Comparison of ENCODE assay signal across 26 cellular contexts in genomic region chr4:8920969-8921368, GRCh38. TPM values are rescaled to one million over a fixed set of nuclear protein-coding genes. Genes with fewer than 3 reads are reported as not detected.
DNase-seq lines count a peak whose midpoint lies in the region; ATAC-seq and TF ChIP-seq lines count a peak whose summit lies in the region.
"Had no signal": no experiment of that assay in that cellular context is flagged by ENCODE, and none has a peak within 500 bp of the region (broad histone marks: within the 10 kb centered on the region; RNA-seq: fewer than 3 reads in every experiment).

No MANE protein-coding gene starts in this region.

- peaks cover 1 to 7% of the 10 kb centered on the region in 2 donors for H3K9me3 Mint-ChIP-seq in activated T-cell treated with anti-CD3 and anti-CD28 coated beads, Interleukin-2, amount 50 U/mL, for 72 hours

- no peaks in the 10 kb centered on the region for H3K4me1 Mint-ChIP-seq in activated T-cell treated with anti-CD3 and anti-CD28 coated beads, Interleukin-2, amount 50 U/mL, for 72 hours (ENCODE audit: low read depth)
- H3K4me1 Mint-ChIP-seq: stimulated activated memory B cell treated with anti-CD40 and anti-IgM and Interleukin-4, amounts not matched to agents 10 μg/mL and 1 μg/mL and 100 μg/mL, for 72 hours had no signal

- H3K4me3 ChIP-seq in WERI-Rb-1 (ENCODE audit: low read depth, low read length) = no peak overlapping the region
- H3K4me3 ChIP-seq: psoas muscle had no signal

- H3K27me3 ChIP-seq in WERI-Rb-1 (ENCODE audit: insufficient read depth, low read depth, severe bottlenecking) = peaks cover 68% of the 10 kb centered on the region

- H3K9me3 ChIP-seq in WERI-Rb-1 (ENCODE audit: severe bottlenecking) = peaks cover 15% of the 10 kb centered on the region

- peak; percentile 3 to 7 for DNase-seq in activated T-cell treated with anti-CD3 and anti-CD28 coated beads, Interleukin-2, amount 50 U/mL, for 48 hours
- no peak for DNase-seq in activated T-cell treated with anti-CD3 and anti-CD28 coated beads, Interleukin-2, amount 50 U/mL, for 72 hours
- DNase-seq in HEK293T (ENCODE audit: extremely low spot score) (peak; percentile 3), islet precursor cell (peak; percentile 45), WERI-Rb-1 (no peak), NCI-H128 (lab: John Stamatoyannopoulos, UW; ENCODE audit: unreplicated experiment) (no peak)
- DNase-seq in stimulated activated CD8-positive, alpha-beta memory T cell treated with anti-CD3 and anti-CD28 coated beads, Interleukin-4, amount 100 ng/mL, for 48 hours = peak; percentile 2
- no peak for DNase-seq in stimulated activated naive CD8-positive, alpha-beta T cell treated with anti-CD3 and anti-CD28 coated beads, Interleukin-15, Interleukin-2, amounts not matched to agents 100 U/mL and 50 U/mL, for 24 hours
- DNase-seq: activated CD4-positive, alpha-beta T cell treated with anti-CD3 and anti-CD28 coated beads for 4 hours; amygdala; CD4-positive, alpha-beta memory T cell; GOT3; left ventricle myocardium superior; NCI-H146; NCI-H2107; NCI-H345; NCI-H748 treated with DMSO at 0.1 percent for 48 hours; psoas muscle; SHP77 treated with DMSO at 0.1 percent for 48 hours had no signal

- peaks cover 0 to 5% of the 10 kb centered on the region in 2 donors for H3K36me3 Mint-ChIP-seq in activated T-cell treated with anti-CD3 and anti-CD28 coated beads, Interleukin-2, amount 50 U/mL, for 72 hours (ENCODE audit: insufficient read depth in 2 of 2)
- H3K36me3 Mint-ChIP-seq: CD4-positive, alpha-beta memory T cell; IgD-negative memory B cell; stimulated activated memory B cell treated with anti-CD40 and anti-IgM and Interleukin-4, amounts not matched to agents 10 μg/mL and 1 μg/mL and 100 μg/mL, for 72 hours had no signal

- no peak overlapping the region for H3K27ac ChIP-seq in WERI-Rb-1
- H3K27ac ChIP-seq: psoas muscle had no signal

- H3K36me3 ChIP-seq in WERI-Rb-1 = no peaks in the 10 kb centered on the region

- POLR2A ChIA-PET in HEK293T (lab: Yijun Ruan, JAX) = no interaction called here

- no peak overlapping the region for H3K27ac Mint-ChIP-seq in activated T-cell treated with anti-CD3 and anti-CD28 coated beads, Interleukin-2, amount 50 U/mL, for 72 hours
- H3K27ac Mint-ChIP-seq: activated naive CD4-positive, alpha-beta T cell treated with anti-CD3 and anti-CD28 coated beads, Interleukin-2, amount 50 U/mL, for 24 hours; activated T-helper 1 cell treated with anti-CD3 and anti-CD28 coated beads, Interleukin-12 subunit alpha, Interleukin-12 subunit beta, Interleukin-2, Interleukin-4 antibody, amounts not matched to agents 30 ng/mL and 10 ng/mL and 1 ng/mL, durations not matched to agents 14 hours and 24 hours and 36 hours; CD4-positive, alpha-beta memory T cell; IgD-negative memory B cell; stimulated activated memory B cell treated with anti-CD40 and anti-IgM and Interleukin-4, amounts not matched to agents 10 μg/mL and 1 μg/mL and 100 μg/mL, for 72 hours; T-helper 2 cell treated with Interferon-gamma antibody and Interleukin-4, amounts not matched to agents 5 μg/mL and 100 μg/mL, for 36 hours had no signal

- no peak for ATAC-seq in activated T-cell treated with anti-CD3 and anti-CD28 coated beads, Interleukin-2, amount 50 U/mL, for 72 hours (replicated peaks in 1 of 2)
- ATAC-seq in stimulated activated naive CD8-positive, alpha-beta T cell treated with anti-CD3 and anti-CD28 coated beads, Interleukin-15, Interleukin-2, amounts not matched to agents 100 U/mL and 50 U/mL, for 24 hours = no peak
- ATAC-seq: left ventricle myocardium superior; Panc1; psoas muscle; stimulated activated memory B cell treated with anti-CD40 and anti-IgM and Interleukin-4, amounts not matched to agents 10 μg/mL and 1 μg/mL and 100 μg/mL, for 72 hours had no signal

- H3K4me3 Mint-ChIP-seq in activated T-cell treated with anti-CD3 and anti-CD28 coated beads, Interleukin-2, amount 50 U/mL, for 72 hours = no peak overlapping the region
- H3K4me3 Mint-ChIP-seq: activated naive CD4-positive, alpha-beta T cell treated with anti-CD3 and anti-CD28 coated beads, Interleukin-2, amount 50 U/mL, for 24 hours; activated T-helper 1 cell treated with anti-CD3 and anti-CD28 coated beads, Interleukin-12 subunit alpha, Interleukin-12 subunit beta, Interleukin-2, Interleukin-4 antibody, amounts not matched to agents 30 ng/mL and 10 ng/mL and 1 ng/mL, durations not matched to agents 14 hours and 24 hours and 36 hours; CD4-positive, alpha-beta memory T cell; stimulated activated memory B cell treated with anti-CD40 and anti-IgM and Interleukin-4, amounts not matched to agents 10 μg/mL and 1 μg/mL and 100 μg/mL, for 72 hours; T-helper 2 cell treated with Interferon-gamma antibody and Interleukin-4, amounts not matched to agents 5 μg/mL and 100 μg/mL, for 36 hours had no signal

- CTCF ChIA-PET in HEK293T (lab: Yijun Ruan, JAX) = interaction anchor here (0.7 kb wide), 1 partner anchor 192 kb away, joined by 3 read pairs; no protein-coding TSS in a partner anchor

- TF ChIP-seq CTCF in WERI-Rb-1 (IDR thresholded peaks at IDR 0.05; ENCODE audit: low read depth, low read length) = no peak

- peaks cover 14% of the 10 kb centered on the region for H3K27me3 Mint-ChIP-seq in activated T-cell treated with anti-CD3 and anti-CD28 coated beads, Interleukin-2, amount 50 U/mL, for 72 hours (ENCODE audit: low read depth)

TF ChIP-seq in HEK293T, 16 proteins besides CTCF, POLR2A, EP300 and RAD21:
- TF ChIP-seq LEF1 (IDR thresholded peaks at IDR 0.05; ENCODE audit: borderline replicate concordance) (no peak), CTBP1 (IDR thresholded peaks at IDR 0.05; ENCODE audit: borderline replicate concordance) (no peak), BHLHE40 (IDR thresholded peaks at IDR 0.05; ENCODE audit: borderline replicate concordance) (no peak), FOXM1 (IDR thresholded peaks at IDR 0.05; ENCODE audit: borderline replicate concordance) (no peak), ARNT (IDR thresholded peaks at IDR 0.05) (no peak), SP1 (IDR thresholded peaks at IDR 0.05) (no peak), FOXK2 (IDR thresholded peaks at IDR 0.05) (no peak), PKNOX1 (IDR thresholded peaks at IDR 0.05) (no peak), FOXA1 (IDR thresholded peaks at IDR 0.05) (no peak), L3MBTL2 (conservative IDR thresholded peaks at IDR 0.05) (no peak), SUZ12 (IDR thresholded peaks at IDR 0.05) (no peak), TARDBP (IDR thresholded peaks at IDR 0.05) (no peak), HDGF (IDR thresholded peaks at IDR 0.05; ENCODE audit: borderline replicate concordance) (no peak), ELF4 (IDR thresholded peaks at IDR 0.05) (no peak), NFRKB (IDR thresholded peaks at IDR 0.05) (no peak), ZNF384 (IDR thresholded peaks at IDR 0.05) (no peak)

RNA-seq across cellular contexts. Expression of gene HMX1, which starts 49.3 kb away (rescaled TPM):
- total RNA-seq in activated T-cell treated with anti-CD3 and anti-CD28 coated beads, Interleukin-2, amount 50 U/mL, for 72 hours = not detected
- total RNA-seq: activated T-helper 1 cell treated with anti-CD3 and anti-CD28 coated beads, Interleukin-12 subunit alpha, Interleukin-12 subunit beta, Interleukin-2, Interleukin-4 antibody, amounts not matched to agents 30 ng/mL and 10 ng/mL and 1 ng/mL, durations not matched to agents 14 hours and 24 hours and 36 hours; CD4-positive, alpha-beta memory T cell; HT-29; left ventricle myocardium superior; psoas muscle had no signal

Comparison
In these comparisons a context has a peak if more than half of its experiments do, and no peak if none do; other contexts are left out.
1. DNase-seq: peak in activated T-cell treated with anti-CD3 and anti-CD28 coated beads, Interleukin-2, amount 50 U/mL, for 48 hours (2 of 2), HEK293T (single experiment), islet precursor cell (single experiment) and stimulated activated CD8-positive, alpha-beta memory T cell treated with anti-CD3 and anti-CD28 coated beads, Interleukin-4, amount 100 ng/mL, for 48 hours (single experiment); none in activated T-cell treated with anti-CD3 and anti-CD28 coated beads, Interleukin-2, amount 50 U/mL, for 72 hours (0 of 2), stimulated activated naive CD8-positive, alpha-beta T cell treated with anti-CD3 and anti-CD28 coated beads, Interleukin-15, Interleukin-2, amounts not matched to agents 100 U/mL and 50 U/mL, for 24 hours (single experiment), WERI-Rb-1 (single experiment) and NCI-H128 (single experiment).